ENCODE assay signal across 8 cellular contexts in the genomic region with DNA sequence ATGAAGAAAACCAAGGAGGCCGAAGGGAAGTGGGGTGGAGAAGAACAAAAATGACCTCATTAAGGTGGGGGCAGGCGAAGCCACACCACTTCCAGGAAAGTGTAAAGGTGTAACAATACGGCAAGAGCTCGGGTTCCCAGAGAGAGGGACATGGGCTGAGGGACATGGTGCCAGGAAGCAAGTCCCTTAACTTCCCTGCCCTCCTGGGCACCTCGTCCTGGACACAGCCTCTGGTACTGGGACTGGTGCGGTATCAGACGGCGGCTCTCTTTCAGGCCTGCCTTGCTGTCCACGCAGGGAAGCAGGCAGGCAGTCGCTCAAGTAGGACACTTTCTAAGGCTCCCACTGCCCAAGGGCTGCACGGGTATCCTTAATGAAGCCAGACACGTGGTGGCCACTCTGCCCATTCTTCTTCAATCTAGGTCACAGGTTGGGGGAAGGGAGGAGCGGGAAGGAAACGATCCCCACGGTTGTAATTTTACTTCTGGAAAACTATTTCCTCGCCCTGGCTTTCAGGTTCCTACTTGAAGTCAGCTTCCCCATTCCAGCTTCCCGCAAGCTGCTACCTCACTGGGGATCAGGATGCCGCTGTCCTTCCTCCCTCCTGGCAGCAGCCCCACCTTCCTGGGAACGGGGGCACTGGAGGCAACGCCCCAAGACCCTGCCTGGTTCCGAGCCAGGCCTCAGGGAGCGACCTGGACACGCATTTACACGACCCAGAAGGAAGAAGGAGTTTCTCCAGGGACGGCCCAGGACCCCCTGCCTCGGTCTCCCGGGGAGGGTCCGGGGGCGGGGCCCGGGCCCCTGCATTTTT. TPM values are rescaled to one million over a fixed set of nuclear protein-coding genes. Genes with fewer than 3 reads are reported as not detected.
A peak's percentile ranks its signal among the peaks of the same experiment; 100 is the strongest.
DNase-seq lines count a peak whose midpoint lies in the region; ATAC-seq and TF ChIP-seq lines count a peak whose summit lies in the region.

No MANE protein-coding gene starts in this region.

- POLR2A ChIA-PET in naive thymus-derived CD8-positive, alpha-beta T cell (lab: Charles Lee): interaction anchor here (0.6 to 1.1 kb wide), 2 partner anchors 65 to 296 kb away, joined by 3 to 6 read pairs; no protein-coding TSS in a partner anchor

- peaks cover 13 to 53% (median 47%) of the 10 kb centered on the region in 4 donors for H3K4me1 Mint-ChIP-seq in naive thymus-derived CD8-positive, alpha-beta T cell

- peaks cover 22 to 25% of the 10 kb centered on the region in 2 donors for H3K4me1 ChIP-seq in duodenal mucosa (ENCODE audit: control insufficient read depth in 1 of 2, insufficient read depth in 2 of 2, low read length in 2 of 2)

- no peaks in the 10 kb centered on the region for H3K27me3 ChIP-seq in duodenal mucosa (ENCODE audit: control insufficient read depth in 1 of 2, insufficient read depth in 2 of 2, low read length in 2 of 2)

- H3K36me3 Mint-ChIP-seq in naive thymus-derived CD8-positive, alpha-beta T cell: peaks cover 0 to 5% (median 0%) of the 10 kb centered on the region in 3 donors

- no peaks in the 10 kb centered on the region for H3K9me3 ChIP-seq in duodenal mucosa (ENCODE audit: control insufficient read depth in 1 of 2, low read length in 2 of 2)

- H3K9me3 Mint-ChIP-seq in naive thymus-derived CD8-positive, alpha-beta T cell: no peaks in the 10 kb centered on the region

- peak overlapping the region; percentile 64 to 89 (median 81) for H3K4me3 Mint-ChIP-seq in naive thymus-derived CD8-positive, alpha-beta T cell

- peaks cover 0 to 11% of the 10 kb centered on the region in 2 donors for H3K36me3 ChIP-seq in duodenal mucosa (ENCODE audit: control insufficient read depth in 1 of 2, insufficient read depth in 2 of 2, low read length in 2 of 2)

- H3K27ac ChIP-seq in duodenal mucosa (ENCODE audit: low read depth, low read length): no peak overlapping the region

- H3K27ac Mint-ChIP-seq in naive thymus-derived CD8-positive, alpha-beta T cell: peak overlapping the region; percentile 61 to 93 (median 86)

- peak; percentile 30 for DNase-seq in EL
- DNase-seq in NB4 (ENCODE audit: low read depth): peak; percentile 29
- DNase-seq in naive thymus-derived CD8-positive, alpha-beta T cell: no peak
- DNase-seq in SKM-1 (lab: John Stamatoyannopoulos, UW; ENCODE audit: unreplicated experiment): no peak
- DNase-seq in NCI-H1436 treated with DMSO at 0.1 percent for 48 hours (lab: John Stamatoyannopoulos, UW): no peak
- DNase-seq in DMS79 treated with DMSO at 0.1 percent for 48 hours (lab: John Stamatoyannopoulos, UW): no peak

- H3K27me3 Mint-ChIP-seq in naive thymus-derived CD8-positive, alpha-beta T cell: no peaks in the 10 kb centered on the region

- H3K4me3 ChIP-seq in NB4 (ENCODE audit: low read depth, low read length) (peak overlapping the region; percentile 73), duodenal mucosa (ENCODE audit: low read depth in 1 of 2, low read length in 2 of 2) (peak overlapping the region; percentile 63 to 92)

- H3K9ac ChIP-seq in duodenal mucosa (ENCODE audit: low read depth in 1 of 2, low read length in 2 of 2): peak overlapping the region; percentile 87 to 92

- no peak for TF ChIP-seq POLR2A in NB4 (IDR thresholded peaks at IDR 0.05; ENCODE audit: extremely low read depth, insufficient read length)

- no peak for TF ChIP-seq CTCF in NB4 (IDR thresholded peaks at IDR 0.05; ENCODE audit: low read depth, low read length)

- no peak for ATAC-seq in naive thymus-derived CD8-positive, alpha-beta T cell
- no peak for ATAC-seq in HG02798 (IDR thresholded peaks at IDR 0.05; ENCODE audit: poor library complexity, unreplicated experiment)

RNA-seq across cellular contexts. Expression of gene AP3D1, which starts 1.2 kb away (rescaled TPM):
- 10 to 100 TPM; 71.3 to 83.2 TPM for total RNA-seq in naive thymus-derived CD8-positive, alpha-beta T cell
- polyA plus RNA-seq in naive thymus-derived CD8-positive, alpha-beta T cell: 10 to 100 TPM; 12.8 to 45.0 (median 13.6) TPM

RNA-seq across cellular contexts. Expression of gene DOT1L, which starts 13.5 kb away (rescaled TPM):
- total RNA-seq in naive thymus-derived CD8-positive, alpha-beta T cell: 10 to 100 TPM; 24.5 to 28.5 TPM
- polyA plus RNA-seq in naive thymus-derived CD8-positive, alpha-beta T cell: 1 to 10 TPM in 1 of 3 donors, under 1 TPM in 2; 0.30 to 1.0 (median 0.62) TPM

RNA-seq across cellular contexts. Expression of gene IZUMO4, which starts 53.5 kb away (rescaled TPM):
- 10 to 100 TPM; 16.6 to 18.7 TPM for total RNA-seq in naive thymus-derived CD8-positive, alpha-beta T cell
- polyA plus RNA-seq in naive thymus-derived CD8-positive, alpha-beta T cell: 1 to 10 TPM in 1 of 3 donors, under 1 TPM in 2; 0.26 to 1.4 (median 0.85) TPM

RNA-seq across cellular contexts. Expression of gene MOB3A, which starts 54.1 kb away (rescaled TPM):
- total RNA-seq in naive thymus-derived CD8-positive, alpha-beta T cell: 100 to 1,000 TPM in 1 of 2 experiments, 10 to 100 TPM in 1; 94.0 to 101 TPM
- polyA plus RNA-seq in naive thymus-derived CD8-positive, alpha-beta T cell: 10 to 100 TPM; 40.5 to 90.4 (median 53.1) TPM

Comparison
In these comparisons a context has a peak if more than half of its experiments do, and no peak if none do; other contexts are left out.
1. DNase-seq: peak in EL (single experiment) and NB4 (single experiment); none in naive thymus-derived CD8-positive, alpha-beta T cell (0 of 10), SKM-1 (single experiment), NCI-H1436 treated with DMSO at 0.1 percent for 48 hours (single experiment) and DMS79 treated with DMSO at 0.1 percent for 48 hours (single experiment).